In genomic region chr22:43438666-43439347, GRCh38 we compare ENCODE assay signal across 31 cellular contexts. TPM values are rescaled to one million over a fixed set of nuclear protein-coding genes. Genes with fewer than 3 reads are reported as not detected.
"Had no signal": no experiment of that assay in that cellular context is flagged by ENCODE, and none has a peak within 500 bp of the region (broad histone marks: within the 10 kb centered on the region; RNA-seq: fewer than 3 reads in every experiment).

No MANE protein-coding gene starts in this region.

- H3K27me3 ChIP-seq: neutrophil, testis had no signal

- H3K36me3 ChIP-seq: esophagus muscularis mucosa, gastroesophageal sphincter, left ventricle myocardium inferior, neutrophil, prostate gland, sigmoid colon, tibial artery had no signal

- H2AFZ ChIP-seq: parathyroid adenoma had no signal

- H3K79me2 ChIP-seq: parathyroid adenoma had no signal

- H3K27ac ChIP-seq: esophagus muscularis mucosa, foreskin keratinocyte, gastroesophageal sphincter, left ventricle myocardium inferior, neutrophil, parathyroid adenoma, prostate gland, sigmoid colon, testis, tibial artery had no signal

- H3K9me3 ChIP-seq: esophagus muscularis mucosa, gastroesophageal sphincter, left ventricle myocardium inferior, mucosa of descending colon, neutrophil, prostate gland, sigmoid colon, testis, tibial artery had no signal

- DNase-seq: cerebellar nuclear complex; effector memory CD4-positive, alpha-beta T cell; foreskin keratinocyte; glutamatergic neuron; hypothalamus; immature natural killer cell; islet precursor cell; kidney glomerular epithelial cell; left colon; left ventricle myocardium inferior; mucosa of descending colon; naive B cell; right cardiac atrium; sigmoid colon; stimulated activated CD4-positive, alpha-beta T cell treated with anti-CD3 and anti-CD28 coated beads, Interleukin-4, amount 100 ng/mL, for 4 hours; stimulated activated naive CD8-positive, alpha-beta T cell treated with anti-CD3 and anti-CD28 coated beads, Interleukin-15, Interleukin-2, amounts not matched to agents 100 U/mL and 50 U/mL, for 24 hours; substantia nigra; testis; tibial artery had no signal

- H3K4me1 ChIP-seq: esophagus muscularis mucosa, foreskin keratinocyte, gastroesophageal sphincter, left ventricle myocardium inferior, parathyroid adenoma, sigmoid colon, testis, tibial artery had no signal

- H3K4me3 ChIP-seq: esophagus muscularis mucosa, gastroesophageal sphincter, left ventricle myocardium inferior, lung, mucosa of descending colon, prostate gland, sigmoid colon, testis, tibial artery had no signal

- ATAC-seq: foreskin keratinocyte; gastroesophageal sphincter; left colon; mucosa of descending colon; right cardiac atrium; stimulated activated memory B cell treated with anti-CD40 and anti-IgM and Interleukin-4, amounts not matched to agents 10 μg/mL and 1 μg/mL and 100 μg/mL, for 72 hours; stimulated activated naive CD8-positive, alpha-beta T cell treated with anti-CD3 and anti-CD28 coated beads, Interleukin-15, Interleukin-2, amounts not matched to agents 100 U/mL and 50 U/mL, for 24 hours had no signal

RNA-seq across cellular contexts. Expression of gene MPPED1, which starts 27.0 kb away (rescaled TPM):
- total RNA-seq: endothelial cell of umbilical vein; epithelial cell of proximal tubule; esophagus muscularis mucosa; fibroblast of lung; foreskin keratinocyte; left colon; left ventricle myocardium inferior; natural killer cell treated with Interleukin-12 subunit alpha and Interleukin-12 subunit beta and Interleukin-15 and Interleukin-18, amount 100 ng/mL, for 72 hours; omental fat pad; sigmoid colon had no signal
- polyA plus RNA-seq: endothelial cell of umbilical vein, fibroblast of lung, foreskin keratinocyte, immature natural killer cell, sigmoid colon had no signal
